In the genomic region with DNA sequence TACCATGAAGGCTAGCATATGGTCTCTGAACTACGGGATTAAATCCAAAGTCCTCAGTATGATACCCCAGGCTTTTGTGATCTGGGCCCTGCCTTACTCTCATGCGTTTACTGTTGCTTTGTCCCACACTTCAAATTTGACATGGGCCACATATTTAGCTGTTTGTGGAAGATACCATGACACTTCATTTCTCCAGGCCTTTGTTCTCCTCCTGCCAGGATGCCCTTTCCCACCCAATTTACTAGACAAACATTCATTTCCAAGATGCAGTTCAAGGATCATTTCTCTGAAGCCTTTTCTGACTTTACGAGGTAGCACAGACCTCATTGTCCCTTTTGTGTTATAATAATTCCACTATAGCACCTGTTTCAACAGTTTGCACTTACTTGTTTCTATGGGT, we compare ENCODE assay signal across 25 cellular contexts. TPM values are rescaled to one million over a fixed set of nuclear protein-coding genes. Genes with fewer than 3 reads are reported as not detected.
DNase-seq lines count a peak whose midpoint lies in the region; ATAC-seq and TF ChIP-seq lines count a peak whose summit lies in the region.
"Had no signal": no experiment of that assay in that cellular context is flagged by ENCODE, and none has a peak within 500 bp of the region (broad histone marks: within the 10 kb centered on the region; RNA-seq: fewer than 3 reads in every experiment).

No MANE protein-coding gene starts in this region.

- peaks cover 8% of the 10 kb centered on the region; the same call in 1 of the 2 replicates for H3K36me3 ChIP-seq in OCI-LY1 (ENCODE audit: insufficient read depth, low read length)
- H3K36me3 ChIP-seq in mucosa of descending colon (ENCODE audit: low read depth) = no peaks in the 10 kb centered on the region
- H3K36me3 ChIP-seq: heart left ventricle, pancreas, thoracic aorta had no signal

- intact Hi-C loops in natural killer cell (cut with micrococcal nuclease) (loop anchor here (5.0 kb wide), 1 partner anchor 125 kb away; no protein-coding TSS in a partner anchor), mucosa of descending colon (cut with DNase I, micrococcal nuclease) (no loop called here), dorsolateral prefrontal cortex (cut with DNase I) (no loop called here)

- H3K27ac ChIP-seq in OCI-LY1 (ENCODE audit: low read depth, low read length, poor library complexity, severe bottlenecking) (peak overlapping the region; percentile 15), dorsolateral prefrontal cortex (no peak overlapping the region)
- H3K27ac ChIP-seq: pancreas, thoracic aorta had no signal

- ATAC-seq in natural killer cell (no peak), mucosa of descending colon (peak; percentile 2)
- no peak for ATAC-seq in natural killer cell treated with Interleukin-12 subunit alpha and Interleukin-12 subunit beta and Interleukin-15 and Interleukin-18, amount 100 ng/mL, for 72 hours
- ATAC-seq: activated naive CD4-positive, alpha-beta T cell treated with anti-CD3 and anti-CD28 coated beads, Interleukin-2, amount 50 U/mL, for 72 hours; heart left ventricle; pancreas; right cardiac atrium; stimulated activated naive CD8-positive, alpha-beta T cell treated with anti-CD3 and anti-CD28 coated beads, Interleukin-15, Interleukin-2, amounts not matched to agents 100 U/mL and 50 U/mL, for 24 hours had no signal

- H3K4me1 ChIP-seq in OCI-LY1 (ENCODE audit: insufficient read depth, low read length, severe bottlenecking) = peaks cover 63% of the 10 kb centered on the region
- peaks cover 18% of the 10 kb centered on the region for H3K4me1 ChIP-seq in mucosa of descending colon (ENCODE audit: low read depth)

- no peaks in the 10 kb centered on the region for H3K27me3 Mint-ChIP-seq in natural killer cell (ENCODE audit: low read depth in 2 of 2)
- H3K27me3 Mint-ChIP-seq in natural killer cell treated with Interleukin-12 subunit alpha and Interleukin-12 subunit beta and Interleukin-15 and Interleukin-18, amount 100 ng/mL, for 72 hours = no peaks in the 10 kb centered on the region
- H3K27me3 Mint-ChIP-seq: central memory CD8-positive, alpha-beta T cell had no signal

- H3K27ac Mint-ChIP-seq in natural killer cell = peak overlapping the region; percentile 10 to 69
- H3K27ac Mint-ChIP-seq in natural killer cell treated with Interleukin-12 subunit alpha and Interleukin-12 subunit beta and Interleukin-15 and Interleukin-18, amount 100 ng/mL, for 72 hours = peak overlapping the region in 1 of 2 donors; percentile 97

- H4K20me1 ChIP-seq in OCI-LY1 (ENCODE audit: insufficient read depth, low read length) = no peaks in the 10 kb centered on the region

- no peaks in the 10 kb centered on the region for H3K9me2 ChIP-seq in OCI-LY1 (ENCODE audit: low read depth, low read length)

- no peaks in the 10 kb centered on the region for H3K9me3 Mint-ChIP-seq in natural killer cell
- H3K9me3 Mint-ChIP-seq in natural killer cell treated with Interleukin-12 subunit alpha and Interleukin-12 subunit beta and Interleukin-15 and Interleukin-18, amount 100 ng/mL, for 72 hours = no peaks in the 10 kb centered on the region
- H3K9me3 Mint-ChIP-seq: activated naive CD4-positive, alpha-beta T cell treated with anti-CD3 and anti-CD28 coated beads, Interleukin-2, amount 50 U/mL, for 72 hours; central memory CD8-positive, alpha-beta T cell had no signal

- H3K36me3 Mint-ChIP-seq in natural killer cell = no peaks in the 10 kb centered on the region
- peaks cover 4% of the 10 kb centered on the region for H3K36me3 Mint-ChIP-seq in natural killer cell treated with Interleukin-12 subunit alpha and Interleukin-12 subunit beta and Interleukin-15 and Interleukin-18, amount 100 ng/mL, for 72 hours

- H3K27me3 ChIP-seq in OCI-LY1 (ENCODE audit: insufficient read depth, low read length) (no peaks in the 10 kb centered on the region), dorsolateral prefrontal cortex (no peaks in the 10 kb centered on the region)
- H3K27me3 ChIP-seq: heart left ventricle, pancreas had no signal

- peaks cover 35 to 39% of the 10 kb centered on the region in 2 donors for H3K4me1 Mint-ChIP-seq in natural killer cell
- peaks cover 46 to 52% of the 10 kb centered on the region in 2 donors for H3K4me1 Mint-ChIP-seq in natural killer cell treated with Interleukin-12 subunit alpha and Interleukin-12 subunit beta and Interleukin-15 and Interleukin-18, amount 100 ng/mL, for 72 hours (ENCODE audit: low read depth in 2 of 2)

- no peak for TF ChIP-seq CTCF in natural killer cell (IDR thresholded peaks at IDR 0.05)
- TF ChIP-seq CTCF in OCI-LY1 (IDR thresholded peaks at IDR 0.05; ENCODE audit: low read length) = no peak
- TF ChIP-seq CTCF in mucosa of descending colon (IDR thresholded peaks at IDR 0.05) = no peak
- TF ChIP-seq CTCF in dorsolateral prefrontal cortex (IDR thresholded peaks at IDR 0.05 in 54 of 56, conservative IDR thresholded peaks at IDR 0.05 in 2 of 56; ENCODE audit: low read depth in 1 of 56, partially characterized antibody in 56 of 56) = no peak

- no peak overlapping the region for H2AFZ ChIP-seq in OCI-LY1 (ENCODE audit: low read length)

- peak overlapping the region; percentile 84; the same call in 1 of the 2 replicates for H3K4me2 ChIP-seq in OCI-LY1 (ENCODE audit: low read length)

- H3K4me3 ChIP-seq in OCI-LY1 (ENCODE audit: low read depth, low read length, poor library complexity, severe bottlenecking) = peak overlapping the region; percentile 85
- no peak overlapping the region for H3K4me3 ChIP-seq in mucosa of descending colon
- no peak overlapping the region for H3K4me3 ChIP-seq in dorsolateral prefrontal cortex
- H3K4me3 ChIP-seq: thoracic aorta had no signal

- DNase-seq in natural killer cell (no peak), mucosa of descending colon (no peak), amniotic stem cell (lab: John Stamatoyannopoulos, UW) (no peak), dorsolateral prefrontal cortex (no peak), SKM-1 (lab: John Stamatoyannopoulos, UW; ENCODE audit: unreplicated experiment) (no peak)
- DNase-seq in natural killer cell treated with Interleukin-12 subunit alpha and Interleukin-12 subunit beta and Interleukin-15 and Interleukin-18, amount 100 ng/mL, for 72 hours (ENCODE audit: low spot score) = no peak
- DNase-seq in activated naive CD4-positive, alpha-beta T cell (lab: John Stamatoyannopoulos, UW) = no peak
- DNase-seq: activated CD4-positive, CD25-positive, alpha-beta regulatory T cell treated with anti-CD3 and anti-CD28 coated beads, Interleukin-2, amount 50 U/mL, for 72 hours; DMS 273 treated with DMSO at 0.1 percent for 48 hours; heart left ventricle; kidney glomerular epithelial cell; NCI-H1092 treated with DMSO at 0.1 percent for 48 hours; NCI-H2029; NCI-H2227 treated with DMSO at 0.1 percent for 48 hours; NCI-H748 treated with DMSO at 0.1 percent for 48 hours; pancreas; right cardiac atrium; SHP77 treated with DMSO at 0.1 percent for 48 hours; stimulated activated CD4-positive, alpha-beta T cell treated with anti-CD3 and anti-CD28 coated beads, Interleukin-12 subunit alpha, Interleukin-12 subunit beta, amount 100 ng/mL, for 4 hours; stimulated activated CD4-positive, alpha-beta T cell treated with anti-CD3 and anti-CD28 coated beads, Interleukin-4, amount 100 ng/mL, for 4 hours; stimulated activated naive CD8-positive, alpha-beta T cell treated with anti-CD3 and anti-CD28 coated beads, Interleukin-15, Interleukin-2, amounts not matched to agents 100 U/mL and 50 U/mL, for 24 hours had no signal

- peaks cover 11% of the 10 kb centered on the region for H3K79me2 ChIP-seq in OCI-LY1 (ENCODE audit: insufficient read depth, low read length)

- no peak overlapping the region; the same call in 1 of the 2 replicates for H3K9ac ChIP-seq in OCI-LY1 (ENCODE audit: low read length)

- H3K4me3 Mint-ChIP-seq in natural killer cell = peak overlapping the region; percentile 61
- H3K4me3 Mint-ChIP-seq in natural killer cell treated with Interleukin-12 subunit alpha and Interleukin-12 subunit beta and Interleukin-15 and Interleukin-18, amount 100 ng/mL, for 72 hours = no peak overlapping the region
- H3K4me3 Mint-ChIP-seq: central memory CD8-positive, alpha-beta T cell had no signal

- H3K9me3 ChIP-seq in OCI-LY1 (ENCODE audit: low read length) (no peaks in the 10 kb centered on the region), mucosa of descending colon (no peaks in the 10 kb centered on the region)
- H3K9me3 ChIP-seq: heart left ventricle, pancreas, thoracic aorta had no signal

- H3F3A ChIP-seq in OCI-LY1 (ENCODE audit: insufficient read depth, low read length) = no peaks in the 10 kb centered on the region

RNA-seq across cellular contexts. Expression of gene OXSM, which starts 2.2 kb away (rescaled TPM):
- 10 to 100 TPM in 1 of 3 donors, 1 to 10 TPM in 2; 7.3 to 12.2 (median 8.6) TPM for total RNA-seq in natural killer cell
- 10 to 100 TPM; 13.1 to 16.2 TPM for total RNA-seq in natural killer cell treated with Interleukin-12 subunit alpha and Interleukin-12 subunit beta and Interleukin-15 and Interleukin-18, amount 100 ng/mL, for 72 hours
- total RNA-seq in mucosa of descending colon = 10 to 100 TPM in 2 of 3 donors, 1 to 10 TPM in 1; 10.0 to 18.4 (median 17.4) TPM
- 10 to 100 TPM in 28 of 120 experiments, 1 to 10 TPM in 92; 4.0 to 13.7 (median 8.6) TPM for total RNA-seq in dorsolateral prefrontal cortex

RNA-seq across cellular contexts. Expression of gene NGLY1, which starts 4.4 kb away (rescaled TPM):
- total RNA-seq in natural killer cell (10 to 100 TPM; 63.0 to 93.5 (median 88.6) TPM), mucosa of descending colon (10 to 100 TPM; 37.2 to 57.5 (median 41.1) TPM), dorsolateral prefrontal cortex (10 to 100 TPM; 25.1 to 68.9 (median 36.2) TPM)
- 10 to 100 TPM; 71.3 to 76.7 TPM for total RNA-seq in natural killer cell treated with Interleukin-12 subunit alpha and Interleukin-12 subunit beta and Interleukin-15 and Interleukin-18, amount 100 ng/mL, for 72 hours
